In the genomic region with DNA sequence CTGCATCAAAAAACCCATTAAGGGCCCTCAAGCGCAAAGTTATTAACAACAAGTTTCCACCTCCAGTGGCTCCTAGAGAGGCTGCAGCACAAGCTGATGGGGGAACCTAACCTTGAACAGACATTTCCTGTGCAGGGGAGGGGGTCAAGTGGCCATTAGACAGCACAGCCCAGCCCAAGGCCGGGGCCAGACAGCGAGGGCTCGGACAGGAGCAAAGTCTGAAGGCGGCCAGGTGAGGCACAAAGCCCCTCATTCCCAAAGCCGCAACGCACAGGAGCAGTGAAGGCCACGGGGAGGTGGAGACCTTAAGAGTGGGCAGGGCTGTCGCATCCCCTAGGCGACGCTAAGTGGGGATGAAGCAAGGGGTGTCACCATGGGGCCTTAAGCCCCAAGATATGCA, we compare ENCODE assay signal across 30 cellular contexts.
"Had no signal": no experiment of that assay in that cellular context is flagged by ENCODE, and none has a peak within 500 bp of the region (broad histone marks: within the 10 kb centered on the region; RNA-seq: fewer than 3 reads in every experiment).

No MANE protein-coding gene starts in this region.

- H3K27me3 ChIP-seq: cardiac muscle cell, MG63, SJCRH30 had no signal

- H3K4me1 ChIP-seq: SJCRH30 had no signal

- ATAC-seq: activated CD4-positive, CD25-positive, alpha-beta regulatory T cell treated with anti-CD3 and anti-CD28 coated beads, Interleukin-2, amount 50 U/mL, for 24 hours; Panc1 had no signal

- H3K4me3 Mint-ChIP-seq: activated CD4-positive, alpha-beta memory T cell treated with anti-CD3 and anti-CD28 coated beads for 36 hours; activated naive CD4-positive, alpha-beta T cell treated with anti-CD3 and anti-CD28 coated beads, Interleukin-2, amount 10 ng/mL, durations not matched to agents 7 days and 5 days; activated naive CD8-positive, alpha-beta T cell; T-helper 1 cell treated with Interleukin-12 subunit alpha and Interleukin-12 subunit beta and Interleukin-4 antibody, amounts not matched to agents 30 μg/mL and 1 μg/mL, for 36 hours; T-helper 2 cell treated with Interferon-gamma antibody and Interleukin-4, amounts not matched to agents 5 μg/mL and 100 μg/mL, for 36 hours had no signal

- DNase-seq: activated CD4-positive, alpha-beta memory T cell treated with anti-CD3 and anti-CD28 coated beads for 36 hours; activated CD4-positive, alpha-beta T cell treated with anti-CD3 and anti-CD28 coated beads for 4 hours; activated CD4-positive, alpha-beta T cell treated with anti-CD3 and anti-CD28 coated beads, Interleukin-2, amount 50 U/mL, for 1 hour; activated CD8-positive, alpha-beta memory T cell treated with anti-CD3 and anti-CD28 coated beads, Interleukin-2, amount 50 U/mL, for 4 hours; activated effector memory CD4-positive, alpha-beta T cell treated with Interleukin-2 at 50 U/mL for 16 hours; activated naive CD4-positive, alpha-beta T cell treated with anti-CD3 and anti-CD28 coated beads, Interleukin-2, amount 10 ng/mL, durations not matched to agents 7 days and 5 days; activated T-cell treated with anti-CD3 and anti-CD28 coated beads for 4 hours; activated T-cell treated with anti-CD3 and anti-CD28 coated beads, Interleukin-2, amount 50 U/mL, for 48 hours; amniotic stem cell; aorta; Kasumi-1; KG1; MG63; NCI-H1048; NCI-H1417; NCI-H146; NCI-H187; NCI-H2081 treated with DMSO at 0.1 percent for 48 hours; NCI-H345; NCI-H524 treated with DMSO at 0.1 percent for 48 hours; SHP77; SJCRH30 had no signal

- H3K27me3 Mint-ChIP-seq: activated CD4-positive, alpha-beta memory T cell treated with anti-CD3 and anti-CD28 coated beads for 36 hours; activated naive CD4-positive, alpha-beta T cell treated with anti-CD3 and anti-CD28 coated beads, Interleukin-2, amount 10 ng/mL, durations not matched to agents 7 days and 5 days; activated naive CD8-positive, alpha-beta T cell; IgD-negative memory B cell had no signal

- H3K4me1 Mint-ChIP-seq: activated naive CD4-positive, alpha-beta T cell treated with anti-CD3 and anti-CD28 coated beads, Interleukin-2, amount 10 ng/mL, durations not matched to agents 7 days and 5 days had no signal

- H3K27ac Mint-ChIP-seq: activated CD4-positive, alpha-beta memory T cell treated with anti-CD3 and anti-CD28 coated beads for 36 hours; activated naive CD4-positive, alpha-beta T cell treated with anti-CD3 and anti-CD28 coated beads, Interleukin-2, amount 10 ng/mL, durations not matched to agents 7 days and 5 days; activated naive CD8-positive, alpha-beta T cell; T-helper 1 cell treated with Interleukin-12 subunit alpha and Interleukin-12 subunit beta and Interleukin-4 antibody, amounts not matched to agents 30 μg/mL and 1 μg/mL, for 36 hours; T-helper 2 cell treated with Interferon-gamma antibody and Interleukin-4, amounts not matched to agents 5 μg/mL and 100 μg/mL, for 36 hours had no signal

- H3K4me3 ChIP-seq: cardiac muscle cell, MG63, SJCRH30, SK-N-MC had no signal

- H3K36me3 ChIP-seq: cardiac muscle cell had no signal

- H3K27ac ChIP-seq: cardiac muscle cell, SJCRH30, SK-N-MC had no signal
